Comparison of ENCODE assay signal across 1 cellular context in the genomic region with DNA sequence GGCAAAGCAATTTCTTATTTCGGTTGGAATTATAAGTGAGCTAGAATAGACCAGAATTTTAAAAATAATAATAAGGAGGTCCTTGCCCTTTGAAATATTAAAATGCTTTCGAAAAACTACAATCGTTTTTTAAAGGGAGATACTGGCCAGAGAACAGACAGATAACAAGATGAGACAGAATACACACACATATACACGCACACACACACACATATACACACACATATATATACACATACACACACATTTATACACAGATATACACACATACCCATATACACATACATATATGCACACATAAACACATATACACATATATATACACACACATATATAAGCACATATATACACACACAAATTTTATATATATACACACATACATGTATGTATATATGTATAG.
TF ChIP-seq lines count a peak whose summit lies in the region.

No MANE protein-coding gene starts in this region.

TF ChIP-seq in K562, 482 proteins besides CTCF, POLR2A, EP300 and RAD21 (continued from another document):
- TF ChIP-seq KDM1A (IDR thresholded peaks at IDR 0.05) (peak in 1 of 2 experiments; percentile 71; a peak in 1 of 4 replicates), MCM7 (IDR thresholded peaks at IDR 0.05) (peak in 1 of 2 experiments; percentile 76; a peak in 1 of 4 replicates), MYBL2 (IDR thresholded peaks at IDR 0.05; ENCODE audit: low read depth) (peak; percentile 19; the same call in 1 of the 2 replicates), MYBL2 (CRISPR knock-in tag; IDR thresholded peaks at IDR 0.05; ENCODE audit: borderline replicate concordance) (no peak), ARID2 (IDR thresholded peaks at IDR 0.05) (peak; percentile 42; the same call in 1 of the 2 replicates), SMAD3 (CRISPR knock-in tag; conservative IDR thresholded peaks at IDR 0.05) (no peak)
- TF ChIP-seq, protein P1, sequence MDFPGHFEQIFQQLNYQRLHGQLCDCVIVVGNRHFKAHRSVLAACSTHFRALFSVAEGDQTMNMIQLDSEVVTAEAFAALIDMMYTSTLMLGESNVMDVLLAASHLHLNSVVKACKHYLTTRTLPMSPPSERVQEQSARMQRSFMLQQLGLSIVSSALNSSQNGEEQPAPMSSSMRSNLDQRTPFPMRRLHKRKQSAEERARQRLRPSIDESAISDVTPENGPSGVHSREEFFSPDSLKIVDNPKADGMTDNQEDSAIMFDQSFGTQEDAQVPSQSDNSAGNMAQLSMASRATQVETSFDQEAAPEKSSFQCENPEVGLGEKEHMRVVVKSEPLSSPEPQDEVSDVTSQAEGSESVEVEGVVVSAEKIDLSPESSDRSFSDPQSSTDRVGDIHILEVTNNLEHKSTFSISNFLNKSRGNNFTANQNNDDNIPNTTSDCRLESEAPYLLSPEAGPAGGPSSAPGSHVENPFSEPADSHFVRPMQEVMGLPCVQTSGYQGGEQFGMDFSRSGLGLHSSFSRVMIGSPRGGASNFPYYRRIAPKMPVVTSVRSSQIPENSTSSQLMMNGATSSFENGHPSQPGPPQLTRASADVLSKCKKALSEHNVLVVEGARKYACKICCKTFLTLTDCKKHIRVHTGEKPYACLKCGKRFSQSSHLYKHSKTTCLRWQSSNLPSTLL (IDR thresholded peaks at IDR 0.05): no peak
TF ChIP-seq in K562: peak in this region for 10.
